Comparison of ENCODE assay signal across 22 cellular contexts in genomic region chr1:40760984-40761383, GRCh38. TPM values are rescaled to one million over a fixed set of nuclear protein-coding genes. Genes with fewer than 3 reads are reported as not detected.
A peak's percentile ranks its signal among the peaks of the same experiment; 100 is the strongest.
DNase-seq lines count a peak whose midpoint lies in the region; ATAC-seq lines count a peak whose summit lies in the region.
"Had no signal": no experiment of that assay in that cellular context is flagged by ENCODE, and none has a peak within 500 bp of the region (broad histone marks: within the 10 kb centered on the region; RNA-seq: fewer than 3 reads in every experiment).

No MANE protein-coding gene starts in this region.

- no peak overlapping the region for H2AFZ ChIP-seq in GM23248

- no peaks in the 10 kb centered on the region for H3K9me3 ChIP-seq in GM23248 (ENCODE audit: low read depth)
- H3K9me3 ChIP-seq: BLaER1 treated with 17β-estradiol and CSF1 and Interleukin-3, amounts not matched to agents 10 nM and 100 nM had no signal

- DNase-seq in A172 (ENCODE audit: low spot score) (peak; percentile 20), GM23248 (peak; percentile 61), amniotic epithelial cell (ENCODE audit: low read depth) (peak; percentile 83), myocyte (ENCODE audit: low read depth) (peak; percentile 44), left colon (no peak), DMS153 (lab: John Stamatoyannopoulos, UW) (no peak), DMS 273 treated with DMSO at 0.1 percent for 48 hours (lab: John Stamatoyannopoulos, UW) (no peak), NCI-H510A (lab: John Stamatoyannopoulos, UW) (no peak)
- DNase-seq: activated CD4-positive, alpha-beta T cell treated with anti-CD3 and anti-CD28 coated beads, Interleukin-2, amount 50 U/mL, for 1 hour; COR-L47; DMS79 treated with DMSO at 0.1 percent for 48 hours; effector CD4-positive, alpha-beta T cell; NCI-H187 treated with DMSO at 0.1 percent for 48 hours; NCI-H82; posterior cingulate gyrus; RPMI8226; stimulated activated CD4-positive, alpha-beta T cell treated with anti-CD3 and anti-CD28 coated beads, Interleukin-1b, Interleukin-23, amount 100 ng/mL, for 48 hours; substantia nigra; WERI-Rb-1 had no signal

- in situ Hi-C loops in GM23248 (cut with MboI): no loop called here

- 0 out of 2 replicates have a peak, but pooled peaks cover 4% of the 10 kb centered on the region for H3F3A ChIP-seq in GM23248 (ENCODE audit: insufficient read depth)

- H3K27me3 ChIP-seq in GM23248 (replicated peaks; ENCODE audit: insufficient read depth): no peaks in the 10 kb centered on the region
- H3K27me3 ChIP-seq: BLaER1 treated with 17β-estradiol and CSF1 and Interleukin-3, amounts not matched to agents 10 nM and 100 nM had no signal

- H3K4me2 ChIP-seq in GM23248 (ENCODE audit: unreplicated experiment): no peak overlapping the region

- no peaks in the 10 kb centered on the region for H3K4me1 ChIP-seq in GM23248 (ENCODE audit: insufficient read depth)

- WGBS in GM23248 (ENCODE audit: low coverage in 1 of 2, low lambda C conversion rate in 2 of 2, missing lambda C conversion rate in 2 of 2), 2 experiments: 55 to 57% methylated on average over 4 of the region's 4 CpGs

- no peak overlapping the region for H3K27ac ChIP-seq in GM23248
- H3K27ac ChIP-seq: epithelial cell of prostate, WERI-Rb-1 had no signal

- no peak overlapping the region for H3K4me3 ChIP-seq in GM23248
- H3K4me3 ChIP-seq: BLaER1 treated with 17β-estradiol and CSF1 and Interleukin-3, amounts not matched to agents 10 nM and 100 nM; GM12878 had no signal

- no peaks in the 10 kb centered on the region for H3K79me2 ChIP-seq in GM23248 (ENCODE audit: insufficient read depth)

- no peaks in the 10 kb centered on the region for H4K20me1 ChIP-seq in GM23248 (ENCODE audit: insufficient read depth)

- intact Hi-C loops in left colon (cut with DNase I, micrococcal nuclease): loop anchor here in 1 of 2 donors (10.0 kb wide), 1 partner anchor 84 kb away; no protein-coding TSS in a partner anchor

- no peak for ATAC-seq in left colon
- ATAC-seq: GM12878 had no signal

- H3K9ac ChIP-seq in GM23248: no peak overlapping the region
- H3K9ac ChIP-seq: BLaER1 treated with 17β-estradiol and CSF1 and Interleukin-3, amounts not matched to agents 10 nM and 100 nM had no signal

- H3K36me3 ChIP-seq in GM23248 (ENCODE audit: low read depth): peaks cover 30% of the 10 kb centered on the region; the same call in 1 of the 2 replicates

- H3K9me2 ChIP-seq in GM23248 (ENCODE audit: insufficient read depth): no peaks in the 10 kb centered on the region

RNA-seq across cellular contexts. Expression of gene KCNQ4, which starts 22.6 kb away (rescaled TPM):
- total RNA-seq in A172 (2014; rRNA removed; shearing (Covaris generic)): not detected in 2 replicates
- total RNA-seq in GM23248 (2014; rRNA removed; shearing (Covaris generic)): not detected in 2 replicates
- not detected in 2 replicates for polyA plus RNA-seq in GM23248 (2016; fragmentation: Nextera tagmentation; extraction: Ambion mirVana)
- total RNA-seq in myocyte: 79.4 and 152 TPM in 2 replicates
- 21.5 TPM for polyA plus RNA-seq in myocyte (2012)
- 1 to 10 TPM; 2.1 to 2.4 TPM for total RNA-seq in left colon

Comparison
In these comparisons a context has a peak if more than half of its experiments do, and no peak if none do; other contexts are left out.
1. DNase-seq: peak in A172 (single experiment), GM23248 (single experiment), amniotic epithelial cell (single experiment) and myocyte (single experiment); none in left colon (0 of 2), DMS153 (single experiment), DMS 273 treated with DMSO at 0.1 percent for 48 hours (single experiment) and NCI-H510A (single experiment).
2. RNA of gene KCNQ4, which starts 22.6 kb away (total RNA-seq): 79.4 to 152 TPM in myocyte; 2.1 to 2.4 TPM in left colon, not detected in A172 and not detected in GM23248; every median in the first group is over 10 times any median in the second.